ENCODE assay signal across 21 cellular contexts in genomic region chr11:44730775-44731174, GRCh38. TPM values are rescaled to one million over a fixed set of nuclear protein-coding genes. Genes with fewer than 3 reads are reported as not detected.
DNase-seq lines count a peak whose midpoint lies in the region; ATAC-seq and TF ChIP-seq lines count a peak whose summit lies in the region.
"Had no signal": no experiment of that assay in that cellular context is flagged by ENCODE, and none has a peak within 500 bp of the region (broad histone marks: within the 10 kb centered on the region; RNA-seq: fewer than 3 reads in every experiment).

No MANE protein-coding gene starts in this region.

- H3K4me3 Mint-ChIP-seq in stimulated activated effector memory CD8-positive, alpha-beta T cell treated with anti-CD3 and anti-CD28 coated beads, Interleukin-12 subunit alpha, Interleukin-12 subunit beta, amount 100 ng/mL, for 72 hours = no peak overlapping the region

- H3K27ac ChIP-seq in left ventricle myocardium inferior (replicated peaks) (peak overlapping the region; percentile 95), right atrium auricular region (peak overlapping the region in 1 of 2 donors; percentile 92), gastroesophageal sphincter (peak overlapping the region in 3 of 4 donors; percentile 77 to 92 (median 91)), tibial nerve (no peak overlapping the region), PC-3 (ENCODE audit: low read length) (no peak overlapping the region)
- H3K27ac ChIP-seq: C4-2B, SJCRH30 had no signal

- no TSS peak for BruUV-seq in PC-3 (replicated peaks; lab: Mats Ljungman, UMichigan)

- TF ChIP-seq EP300 in gastroesophageal sphincter (IDR thresholded peaks at IDR 0.05) = no peak
- no peak for TF ChIP-seq EP300 in tibial nerve (IDR thresholded peaks at IDR 0.05)

- H3K4me2 ChIP-seq in PC-3 (ENCODE audit: low read length) = no peak overlapping the region

- TF ChIP-seq CTCF in left ventricle myocardium inferior (IDR thresholded peaks at IDR 0.05; ENCODE audit: borderline replicate concordance) (no peak), right atrium auricular region (IDR thresholded peaks at IDR 0.05) (no peak), gastroesophageal sphincter (IDR thresholded peaks at IDR 0.05) (no peak), tibial nerve (IDR thresholded peaks at IDR 0.05) (no peak), GM13976 (IDR thresholded peaks at IDR 0.05; ENCODE audit: borderline replicate concordance, control extremely low read depth, extremely low read depth, insufficient read depth, missing control alignments) (no peak), PC-3 (conservative IDR thresholded peaks at IDR 0.05; ENCODE audit: low read depth, low read length) (no peak)

- intact Hi-C loops in left ventricle myocardium inferior (cut with micrococcal nuclease) = no loop called here
- intact Hi-C loops in PC-3 (cut with micrococcal nuclease) = no loop called here

- H3K27ac Mint-ChIP-seq in stimulated activated effector memory CD8-positive, alpha-beta T cell treated with anti-CD3 and anti-CD28 coated beads, Interleukin-12 subunit alpha, Interleukin-12 subunit beta, amount 100 ng/mL, for 72 hours = peak overlapping the region; percentile 58

- H3K9ac ChIP-seq in PC-3 (ENCODE audit: low read length) = no peak overlapping the region

- H3K27me3 ChIP-seq in left ventricle myocardium inferior (ENCODE audit: low read depth) (no peaks in the 10 kb centered on the region), right atrium auricular region (no peaks in the 10 kb centered on the region), gastroesophageal sphincter (no peaks in the 10 kb centered on the region), tibial nerve (peaks cover 0 to 8% of the 10 kb centered on the region in 2 donors), PC-3 (ENCODE audit: low read length) (peaks cover 76% of the 10 kb centered on the region)
- H3K27me3 ChIP-seq: SJCRH30 had no signal

- ATAC-seq in gastroesophageal sphincter (no peak), GM19324 (IDR thresholded peaks at IDR 0.05; ENCODE audit: low FRiP score, unreplicated experiment) (no peak), PC-3 (no peak)
- ATAC-seq in stimulated activated effector memory CD8-positive, alpha-beta T cell treated with anti-CD3 and anti-CD28 coated beads, Interleukin-12 subunit alpha, Interleukin-12 subunit beta, amount 100 ng/mL, for 72 hours = no peak
- ATAC-seq: Panc1 had no signal

- 60% methylated on average over 1 of the region's 5 CpGs; no CpG with 5 or more reads in 1 of the 2 donors for WGBS in gastroesophageal sphincter (ENCODE audit: low coverage in 1 of 2), 2 donors
- 93 to 94% methylated on average over 5 of the region's 5 CpGs for WGBS in tibial nerve, 2 donors

- H3K4me1 Mint-ChIP-seq in stimulated activated effector memory CD8-positive, alpha-beta T cell treated with anti-CD3 and anti-CD28 coated beads, Interleukin-12 subunit alpha, Interleukin-12 subunit beta, amount 100 ng/mL, for 72 hours = peaks cover 32% of the 10 kb centered on the region

- H3K36me3 Mint-ChIP-seq in stimulated activated effector memory CD8-positive, alpha-beta T cell treated with anti-CD3 and anti-CD28 coated beads, Interleukin-12 subunit alpha, Interleukin-12 subunit beta, amount 100 ng/mL, for 72 hours = no peaks in the 10 kb centered on the region
- H3K36me3 Mint-ChIP-seq: IgD-negative memory B cell had no signal

- CTCF ChIA-PET in PC-3 (lab: Charles Lee) = no interaction called here

- no peak overlapping the region for H2AFZ ChIP-seq in PC-3 (ENCODE audit: low read length)

- H3K9me3 ChIP-seq in left ventricle myocardium inferior (replicated peaks) (no peaks in the 10 kb centered on the region), right atrium auricular region (no peaks in the 10 kb centered on the region), gastroesophageal sphincter (no peaks in the 10 kb centered on the region), tibial nerve (no peaks in the 10 kb centered on the region), PC-3 (ENCODE audit: low read length) (no peaks in the 10 kb centered on the region)
- H3K9me3 ChIP-seq: SJCRH30 had no signal

- H3K4me1 ChIP-seq in left ventricle myocardium inferior (peaks cover 89% of the 10 kb centered on the region), right atrium auricular region (peaks cover 0 to 85% of the 10 kb centered on the region in 2 donors), gastroesophageal sphincter (peaks cover 6 to 94% (median 33%) of the 10 kb centered on the region in 3 donors), tibial nerve (peaks cover 0 to 63% (median 20%) of the 10 kb centered on the region in 4 donors), PC-3 (ENCODE audit: insufficient read depth, low read length) (peaks cover 4% of the 10 kb centered on the region; the same call in 1 of the 2 replicates)

- H3K4me3 ChIP-seq in left ventricle myocardium inferior (no peak overlapping the region), right atrium auricular region (no peak overlapping the region), gastroesophageal sphincter (no peak overlapping the region), tibial nerve (no peak overlapping the region), PC-3 (ENCODE audit: low read length) (no peak overlapping the region)
- H3K4me3 ChIP-seq: SJCRH30 had no signal

- DNase-seq in left ventricle myocardium inferior (no peak), right atrium auricular region (ENCODE audit: low spot score) (no peak), tibial nerve (ENCODE audit: low spot score in 2 of 2) (no peak), GM13976 (ENCODE audit: low spot score) (no peak), PC-3 (no peak)
- no peak for DNase-seq in stimulated activated effector memory CD8-positive, alpha-beta T cell treated with anti-CD3 and anti-CD28 coated beads, Interleukin-12 subunit alpha, Interleukin-12 subunit beta, amount 100 ng/mL, for 72 hours (ENCODE audit: low spot score in 2 of 2)
- DNase-seq: EL, GF-D8, NCI-H1105, NCI-H146, NCI-H2029, NCI-H2227 treated with DMSO at 0.1 percent for 48 hours, NCI-H510A, NCI-H748 treated with DMSO at 0.1 percent for 48 hours, SJCRH30 had no signal

- no peaks in the 10 kb centered on the region for H3K9me2 ChIP-seq in PC-3 (replicated peaks; ENCODE audit: low read length)

- no peaks in the 10 kb centered on the region for H3F3A ChIP-seq in PC-3 (ENCODE audit: low read length, unreplicated experiment)

- POLR2A ChIA-PET in PC-3 (lab: Charles Lee; ENCODE audit: unreplicated experiment) = interaction anchor here (0.6 kb wide), 1 partner anchor 119 kb away, joined by 10 read pairs; no protein-coding TSS in a partner anchor

- no peak for TF ChIP-seq POLR2A in gastroesophageal sphincter (IDR thresholded peaks at IDR 0.05)
- no peak for TF ChIP-seq POLR2A in tibial nerve (IDR thresholded peaks at IDR 0.05)

- in situ Hi-C loops in GM13976 (cut with MboI; ENCODE audit: low sequenced_read_pairs, unreplicated experiment) = no loop called here

- H3K79me2 ChIP-seq in PC-3 (ENCODE audit: low read length) = no peaks in the 10 kb centered on the region

- H4K20me1 ChIP-seq in PC-3 (ENCODE audit: low read length) = no peaks in the 10 kb centered on the region

- H3K36me3 ChIP-seq in left ventricle myocardium inferior = no peaks in the 10 kb centered on the region
- no peaks in the 10 kb centered on the region for H3K36me3 ChIP-seq in right atrium auricular region
- H3K36me3 ChIP-seq in gastroesophageal sphincter = no peaks in the 10 kb centered on the region
- no peaks in the 10 kb centered on the region for H3K36me3 ChIP-seq in tibial nerve
- H3K36me3 ChIP-seq in PC-3 (ENCODE audit: low read depth, low read length) = no peaks in the 10 kb centered on the region
- H3K36me3 ChIP-seq: SJCRH30 had no signal

- no peaks in the 10 kb centered on the region for H3K9me3 Mint-ChIP-seq in stimulated activated effector memory CD8-positive, alpha-beta T cell treated with anti-CD3 and anti-CD28 coated beads, Interleukin-12 subunit alpha, Interleukin-12 subunit beta, amount 100 ng/mL, for 72 hours

RNA-seq across cellular contexts. Expression of gene TSPAN18, which starts 4.0 kb away (rescaled TPM):
- 129 TPM for total RNA-seq in left ventricle myocardium inferior
- total RNA-seq in right atrium auricular region = 10 to 100 TPM; 76.3 to 79.3 TPM
- total RNA-seq in gastroesophageal sphincter = 10 to 100 TPM; 31.1 to 74.6 (median 34.7) TPM
- 10 to 100 TPM in 1 of 4 donors, 1 to 10 TPM in 3; 6.7 to 13.1 (median 7.9) TPM for total RNA-seq in tibial nerve
- not detected in 2 replicates for total RNA-seq in PC-3 (2014; rRNA removed)
- total RNA-seq: A172 had no signal

Comparison
In these comparisons a context has a peak if more than half of its experiments do, and no peak if none do; other contexts are left out.
1. H3K27ac ChIP-seq: peak in left ventricle myocardium inferior (single experiment) and gastroesophageal sphincter (3 of 4); none in tibial nerve (0 of 4) and PC-3 (single experiment).